Comparison of ENCODE assay signal across 1 cellular context in the genomic region with DNA sequence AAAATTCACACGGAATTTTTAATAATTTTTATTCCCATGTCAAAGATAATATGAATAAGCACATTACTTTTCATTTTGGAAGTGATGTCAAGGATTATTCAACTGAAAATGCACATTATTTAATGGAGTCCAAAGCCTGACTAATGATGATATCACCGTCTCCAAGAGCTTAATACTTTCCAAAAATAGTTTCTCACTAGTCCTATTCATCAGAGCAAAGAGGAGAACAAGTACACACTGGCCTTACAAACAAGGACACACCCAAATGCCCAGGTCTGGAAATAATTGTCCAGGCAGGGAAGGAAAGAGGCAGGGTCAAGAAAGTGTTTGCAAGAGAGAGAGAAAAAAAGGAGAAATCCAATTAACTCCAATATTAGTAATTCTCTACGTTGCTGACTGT.
TF ChIP-seq lines count a peak whose summit lies in the region.

No MANE protein-coding gene starts in this region.

TF ChIP-seq in SK-N-SH, 30 proteins besides CTCF, POLR2A, EP300 and RAD21 (continued from another document):
- TF ChIP-seq NFIC (IDR thresholded peaks at IDR 0.05; ENCODE audit: borderline replicate concordance): peak; percentile 51; the same call in 1 of the 2 replicates
- TF ChIP-seq ELF1 (IDR thresholded peaks at IDR 0.05): no peak
- TF ChIP-seq RFX5 (IDR thresholded peaks at IDR 0.05; ENCODE audit: low read length): no peak
- TF ChIP-seq, protein P1, sequence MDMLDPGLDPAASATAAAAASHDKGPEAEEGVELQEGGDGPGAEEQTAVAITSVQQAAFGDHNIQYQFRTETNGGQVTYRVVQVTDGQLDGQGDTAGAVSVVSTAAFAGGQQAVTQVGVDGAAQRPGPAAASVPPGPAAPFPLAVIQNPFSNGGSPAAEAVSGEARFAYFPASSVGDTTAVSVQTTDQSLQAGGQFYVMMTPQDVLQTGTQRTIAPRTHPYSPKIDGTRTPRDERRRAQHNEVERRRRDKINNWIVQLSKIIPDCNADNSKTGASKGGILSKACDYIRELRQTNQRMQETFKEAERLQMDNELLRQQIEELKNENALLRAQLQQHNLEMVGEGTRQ (IDR thresholded peaks at IDR 0.05; ENCODE audit: borderline replicate concordance, low read depth, low read length): no peak
- peak; percentile 63; the same call in 1 of the 2 replicates for TF ChIP-seq POLR2AphosphoS5 (IDR thresholded peaks at IDR 0.05; ENCODE audit: low read depth, low read length)
- TF ChIP-seq, protein P2, sequence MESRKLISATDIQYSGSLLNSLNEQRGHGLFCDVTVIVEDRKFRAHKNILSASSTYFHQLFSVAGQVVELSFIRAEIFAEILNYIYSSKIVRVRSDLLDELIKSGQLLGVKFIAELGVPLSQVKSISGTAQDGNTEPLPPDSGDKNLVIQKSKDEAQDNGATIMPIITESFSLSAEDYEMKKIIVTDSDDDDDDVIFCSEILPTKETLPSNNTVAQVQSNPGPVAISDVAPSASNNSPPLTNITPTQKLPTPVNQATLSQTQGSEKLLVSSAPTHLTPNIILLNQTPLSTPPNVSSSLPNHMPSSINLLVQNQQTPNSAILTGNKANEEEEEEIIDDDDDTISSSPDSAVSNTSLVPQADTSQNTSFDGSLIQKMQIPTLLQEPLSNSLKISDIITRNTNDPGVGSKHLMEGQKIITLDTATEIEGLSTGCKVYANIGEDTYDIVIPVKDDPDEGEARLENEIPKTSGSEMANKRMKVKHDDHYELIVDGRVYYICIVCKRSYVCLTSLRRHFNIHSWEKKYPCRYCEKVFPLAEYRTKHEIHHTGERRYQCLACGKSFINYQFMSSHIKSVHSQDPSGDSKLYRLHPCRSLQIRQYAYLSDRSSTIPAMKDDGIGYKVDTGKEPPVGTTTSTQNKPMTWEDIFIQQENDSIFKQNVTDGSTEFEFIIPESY (IDR thresholded peaks at IDR 0.05; ENCODE audit: borderline replicate concordance, low read depth): no peak
- TF ChIP-seq, protein P3, sequence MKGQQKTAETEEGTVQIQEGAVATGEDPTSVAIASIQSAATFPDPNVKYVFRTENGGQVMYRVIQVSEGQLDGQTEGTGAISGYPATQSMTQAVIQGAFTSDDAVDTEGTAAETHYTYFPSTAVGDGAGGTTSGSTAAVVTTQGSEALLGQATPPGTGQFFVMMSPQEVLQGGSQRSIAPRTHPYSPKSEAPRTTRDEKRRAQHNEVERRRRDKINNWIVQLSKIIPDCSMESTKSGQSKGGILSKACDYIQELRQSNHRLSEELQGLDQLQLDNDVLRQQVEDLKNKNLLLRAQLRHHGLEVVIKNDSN (IDR thresholded peaks at IDR 0.05; ENCODE audit: borderline replicate concordance, low read depth): no peak
- no peak for TF ChIP-seq CHD2 (IDR thresholded peaks at IDR 0.05; ENCODE audit: low read length, partially characterized antibody)
- no peak for TF ChIP-seq GATA2 (CRISPR knock-in tag; IDR thresholded peaks at IDR 0.05)
- TF ChIP-seq TCF12 (IDR thresholded peaks at IDR 0.05): peak; percentile 84
- no peak for TF ChIP-seq TAF1 (IDR thresholded peaks at IDR 0.05; ENCODE audit: borderline replicate concordance, low read depth, low read length)
- TF ChIP-seq JUND (IDR thresholded peaks at IDR 0.05): peak; percentile 81
- no peak for TF ChIP-seq EZH2phosphoT487 (IDR thresholded peaks at IDR 0.05; ENCODE audit: borderline replicate concordance, low read depth)
- TF ChIP-seq RXRA (IDR thresholded peaks at IDR 0.05; ENCODE audit: borderline replicate concordance, low read depth): no peak
- no peak for TF ChIP-seq SIN3A (IDR thresholded peaks at IDR 0.05; ENCODE audit: borderline replicate concordance, low read depth, low read length)
- TF ChIP-seq FOSL2 (IDR thresholded peaks at IDR 0.05; ENCODE audit: borderline replicate concordance, low read depth): peak; percentile 85
- no peak for TF ChIP-seq TEAD4 (IDR thresholded peaks at IDR 0.05; ENCODE audit: borderline replicate concordance, insufficient read depth)
